In genomic region chr18:23994361-23994902, GRCh38 we compare ENCODE assay signal across 9 cellular contexts. TPM values are rescaled to one million over a fixed set of nuclear protein-coding genes. Genes with fewer than 3 reads are reported as not detected.
DNase-seq lines count a peak whose midpoint lies in the region; ATAC-seq and TF ChIP-seq lines count a peak whose summit lies in the region.
"Had no signal": no experiment of that assay in that cellular context is flagged by ENCODE, and none has a peak within 500 bp of the region (broad histone marks: within the 10 kb centered on the region; RNA-seq: fewer than 3 reads in every experiment).

No MANE protein-coding gene starts in this region.

- CTCF ChIA-PET in WTC11 (lab: Charles Lee), result interaction anchor here (1.0 kb wide), 1 partner anchor 45 kb away, joined by 5 read pairs; no protein-coding TSS in a partner anchor

- 24 to 38% methylated on average over 9 of the region's 9 CpGs for WGBS in upper lobe of left lung, 2 donors

- POLR2A ChIA-PET in WTC11 (lab: Charles Lee), result no interaction called here

- H3K4me3 Mint-ChIP-seq in activated naive CD8-positive, alpha-beta T cell, result peak overlapping the region; percentile 61
- no peak overlapping the region for H3K4me3 Mint-ChIP-seq in activated naive CD8-positive, alpha-beta T cell treated with anti-CD3 and anti-CD28 coated beads for 36 hours
- H3K4me3 Mint-ChIP-seq in WTC11, result no peak overlapping the region
- H3K4me3 Mint-ChIP-seq: activated naive CD8-positive, alpha-beta T cell treated with anti-CD3 and anti-CD28 coated beads, Interleukin-2, amount 10 ng/mL, durations not matched to agents 7 days and 5 days had no signal

- peak in 1 of 4 donors; percentile 28 for TF ChIP-seq POLR2A in upper lobe of left lung (IDR thresholded peaks at IDR 0.05)

- no peaks in the 10 kb centered on the region for H3K9me3 Mint-ChIP-seq in activated naive CD8-positive, alpha-beta T cell (ENCODE audit: low read depth)
- no peaks in the 10 kb centered on the region for H3K9me3 Mint-ChIP-seq in activated naive CD8-positive, alpha-beta T cell treated with anti-CD3 and anti-CD28 coated beads for 36 hours
- no peaks in the 10 kb centered on the region for H3K9me3 Mint-ChIP-seq in WTC11
- H3K9me3 Mint-ChIP-seq: activated naive CD8-positive, alpha-beta T cell treated with anti-CD3 and anti-CD28 coated beads, Interleukin-2, amount 10 ng/mL, durations not matched to agents 7 days and 5 days had no signal

- peak in 1 of 4 donors; percentile 71 for TF ChIP-seq EP300 in upper lobe of left lung (IDR thresholded peaks at IDR 0.05)

- peak overlapping the region in 1 of 4 donors; percentile 33 for H3K27ac ChIP-seq in upper lobe of left lung

- ATAC-seq in WTC11 (peak; percentile 68), left cardiac atrium (peak; percentile 35 to 83), upper lobe of left lung (ENCODE audit: low FRiP score in 2 of 2) (peak; percentile 83 to 86)

- peaks cover 4 to 22% (median 10%) of the 10 kb centered on the region in 4 donors for H3K4me1 ChIP-seq in upper lobe of left lung

- no peaks in the 10 kb centered on the region for H3K27me3 Mint-ChIP-seq in activated naive CD8-positive, alpha-beta T cell
- no peaks in the 10 kb centered on the region for H3K27me3 Mint-ChIP-seq in activated naive CD8-positive, alpha-beta T cell treated with anti-CD3 and anti-CD28 coated beads for 36 hours
- no peaks in the 10 kb centered on the region for H3K27me3 Mint-ChIP-seq in WTC11 (ENCODE audit: low read depth)
- H3K27me3 Mint-ChIP-seq: activated naive CD8-positive, alpha-beta T cell treated with anti-CD3 and anti-CD28 coated beads, Interleukin-2, amount 10 ng/mL, durations not matched to agents 7 days and 5 days had no signal

- H3K27ac Mint-ChIP-seq in activated naive CD8-positive, alpha-beta T cell, result no peak overlapping the region
- no peak overlapping the region for H3K27ac Mint-ChIP-seq in activated naive CD8-positive, alpha-beta T cell treated with anti-CD3 and anti-CD28 coated beads for 36 hours
- H3K27ac Mint-ChIP-seq in WTC11, result no peak overlapping the region
- H3K27ac Mint-ChIP-seq: activated naive CD8-positive, alpha-beta T cell treated with anti-CD3 and anti-CD28 coated beads, Interleukin-2, amount 10 ng/mL, durations not matched to agents 7 days and 5 days had no signal

- H3K4me3 ChIP-seq in upper lobe of left lung, result no peak overlapping the region

- peaks cover 49% of the 10 kb centered on the region for H3K4me1 Mint-ChIP-seq in activated naive CD8-positive, alpha-beta T cell (ENCODE audit: low read depth)
- peaks cover 39% of the 10 kb centered on the region for H3K4me1 Mint-ChIP-seq in activated naive CD8-positive, alpha-beta T cell treated with anti-CD3 and anti-CD28 coated beads for 36 hours
- H3K4me1 Mint-ChIP-seq in WTC11, result peaks cover 17% of the 10 kb centered on the region

- no peaks in the 10 kb centered on the region for H3K9me3 ChIP-seq in upper lobe of left lung

- no peak for DNase-seq in activated naive CD8-positive, alpha-beta T cell treated with anti-CD3 and anti-CD28 coated beads for 36 hours
- peak; percentile 78 to 90 for DNase-seq in NCI-H187 (lab: John Stamatoyannopoulos, UW)
- no peak for DNase-seq in WTC11 (ENCODE audit: low spot score)
- peak; percentile 43 for DNase-seq in left cardiac atrium
- DNase-seq in upper lobe of left lung, result peak in 1 of 2 donors; percentile 73
- no peak for DNase-seq in SKM-1 treated with dmso at 0.1 percent for 144 hours (lab: John Stamatoyannopoulos, UW; ENCODE audit: unreplicated experiment)
- no peak for DNase-seq in NCI-H1694 treated with DMSO at 0.1 percent for 48 hours (lab: John Stamatoyannopoulos, UW)
- DNase-seq: activated naive CD8-positive, alpha-beta T cell treated with anti-CD3 and anti-CD28 coated beads, Interleukin-2, amount 10 ng/mL, durations not matched to agents 7 days and 5 days had no signal

- H3K27me3 ChIP-seq in upper lobe of left lung, result no peaks in the 10 kb centered on the region

- intact Hi-C loops in left cardiac atrium (cut with DNase I), result loop anchor here in 1 of 2 donors (5.0 kb wide), 1 partner anchor 83 kb away; no protein-coding TSS in a partner anchor

- no peak for TF ChIP-seq CTCF in WTC11 (IDR thresholded peaks at IDR 0.05)
- no peak for TF ChIP-seq CTCF in upper lobe of left lung (IDR thresholded peaks at IDR 0.05)

- H3K36me3 ChIP-seq in upper lobe of left lung, result no peaks in the 10 kb centered on the region

- peaks cover 2% of the 10 kb centered on the region for H3K36me3 Mint-ChIP-seq in activated naive CD8-positive, alpha-beta T cell
- H3K36me3 Mint-ChIP-seq in activated naive CD8-positive, alpha-beta T cell treated with anti-CD3 and anti-CD28 coated beads for 36 hours, result no peaks in the 10 kb centered on the region
- H3K36me3 Mint-ChIP-seq in WTC11, result no peaks in the 10 kb centered on the region
- H3K36me3 Mint-ChIP-seq: activated naive CD8-positive, alpha-beta T cell treated with anti-CD3 and anti-CD28 coated beads, Interleukin-2, amount 10 ng/mL, durations not matched to agents 7 days and 5 days had no signal

TF ChIP-seq in WTC11, 78 proteins besides CTCF, POLR2A, EP300 and RAD21 (continues in another document):
- TF ChIP-seq ZNF532 (CRISPR knock-in tag; IDR thresholded peaks at IDR 0.05; ENCODE audit: borderline replicate concordance) (no peak), ZBTB43 (CRISPR knock-in tag; IDR thresholded peaks at IDR 0.05) (no peak), ATF1 (CRISPR knock-in tag; IDR thresholded peaks at IDR 0.05) (no peak), PRRX2 (CRISPR knock-in tag; IDR thresholded peaks at IDR 0.05) (no peak), ZNF219 (CRISPR knock-in tag; IDR thresholded peaks at IDR 0.05; ENCODE audit: borderline replicate concordance) (no peak), ZNF281 (CRISPR knock-in tag; IDR thresholded peaks at IDR 0.05) (no peak), ELF4 (CRISPR knock-in tag; IDR thresholded peaks at IDR 0.05; ENCODE audit: low read depth) (no peak)

RNA-seq across cellular contexts. Expression of gene TTC39C, which starts 20.1 kb away (rescaled TPM):
- 10 to 100 TPM; 43.8 to 45.3 TPM for total RNA-seq in activated naive CD8-positive, alpha-beta T cell treated with anti-CD3 and anti-CD28 coated beads for 36 hours
- 28.8 to 57.3 TPM (median 31.4 TPM) in 3 replicates for total RNA-seq in WTC11 (2021)
- 1 to 10 TPM; 7.6 to 8.9 TPM for total RNA-seq in left cardiac atrium
- total RNA-seq in upper lobe of left lung, result 10 to 100 TPM; 12.8 to 31.5 (median 19.5) TPM

Comparison
In these comparisons a context has a peak if more than half of its experiments do, and no peak if none do; other contexts are left out.
1. DNase-seq: peak in NCI-H187 (2 of 2) and left cardiac atrium (single experiment); none in activated naive CD8-positive, alpha-beta T cell treated with anti-CD3 and anti-CD28 coated beads for 36 hours (single experiment), WTC11 (single experiment), SKM-1 treated with dmso at 0.1 percent for 144 hours (single experiment) and NCI-H1694 treated with DMSO at 0.1 percent for 48 hours (single experiment).
2. Peak in every context shown above with its lines, with median percentiles within 50 percentile points of each other: ATAC-seq.